ENCODE assay signal across 10 cellular contexts in the genomic region with DNA sequence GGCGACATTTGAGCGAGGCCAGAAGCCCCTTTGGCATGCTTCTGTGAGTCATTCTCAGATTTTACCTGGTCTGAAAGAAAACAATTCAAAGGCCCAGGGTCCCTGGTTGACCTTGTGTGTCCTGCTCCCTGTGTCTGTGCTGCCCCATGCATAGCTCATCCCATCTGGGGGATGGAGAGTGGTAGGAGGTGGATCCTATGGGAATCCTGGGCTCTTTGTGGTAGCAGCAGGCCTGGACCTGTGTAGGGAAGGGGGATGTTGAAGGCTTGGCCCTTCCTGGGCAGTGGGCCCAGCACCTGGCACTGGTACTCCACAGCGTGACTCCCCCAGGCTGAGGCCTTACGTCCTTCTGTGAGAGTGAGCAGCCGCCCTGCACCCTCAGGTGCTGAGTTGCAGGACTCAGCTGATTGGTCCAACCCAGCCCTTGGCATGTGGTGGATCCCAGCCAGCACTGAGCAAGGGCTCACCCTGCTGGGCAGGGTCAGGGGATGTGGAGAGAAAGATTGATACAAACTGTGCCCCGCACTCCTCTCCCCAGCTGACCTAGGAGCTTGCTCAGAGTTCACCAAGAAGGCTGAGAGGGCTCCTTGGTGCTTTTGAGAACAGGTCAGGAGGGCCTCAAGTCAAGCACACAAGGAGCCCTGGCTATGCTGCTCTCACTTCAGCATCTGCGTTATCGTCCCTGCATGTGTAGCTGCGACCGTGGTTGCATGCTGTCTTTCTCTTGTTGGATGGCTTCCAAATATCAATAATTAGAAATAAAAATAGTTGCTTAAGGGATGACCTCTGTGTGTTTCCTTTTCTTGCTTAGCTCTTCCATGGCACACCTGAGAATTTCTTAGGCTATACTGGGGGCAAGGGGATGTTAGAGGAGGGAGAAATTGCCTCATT. TPM values are rescaled to one million over a fixed set of nuclear protein-coding genes. Genes with fewer than 3 reads are reported as not detected.
DNase-seq lines count a peak whose midpoint lies in the region; ATAC-seq and TF ChIP-seq lines count a peak whose summit lies in the region.
"Had no signal": no experiment of that assay in that cellular context is flagged by ENCODE, and none has a peak within 500 bp of the region (broad histone marks: within the 10 kb centered on the region; RNA-seq: fewer than 3 reads in every experiment).

No MANE protein-coding gene starts in this region.

- H3K4me1 ChIP-seq in Panc1 (ENCODE audit: control insufficient read depth, insufficient read depth, low read length): no peaks in the 10 kb centered on the region; the same call in 1 of the 2 replicates
- peaks cover 27% of the 10 kb centered on the region for H3K4me1 ChIP-seq in cardiac muscle cell (ENCODE audit: low read depth)

- TF ChIP-seq CTCF in Panc1 (IDR thresholded peaks at IDR 0.05): no peak
- TF ChIP-seq CTCF in cardiac muscle cell (IDR thresholded peaks at IDR 0.05; ENCODE audit: low read depth, low read length): no peak
- TF ChIP-seq CTCF in retinal pigment epithelial cell (conservative IDR thresholded peaks at IDR 0.05; ENCODE audit: low read depth, low read length): peak; percentile 54

- BruUV-seq in Panc1 (replicated peaks; lab: Mats Ljungman, UMichigan): no TSS peak

- in situ Hi-C loops in Panc1 (cut with HindIII; ENCODE audit: low pct_unique_long_range_greater_than_20kb, low sequenced_read_pairs): no loop called here

- no peaks in the 10 kb centered on the region for H3K27me3 Mint-ChIP-seq in natural killer cell treated with Interleukin-12 subunit alpha and Interleukin-12 subunit beta and Interleukin-15 and Interleukin-18, amount 100 ng/mL, for 72 hours

- H3K4me3 Mint-ChIP-seq in natural killer cell treated with Interleukin-12 subunit alpha and Interleukin-12 subunit beta and Interleukin-15 and Interleukin-18, amount 100 ng/mL, for 72 hours: no peak overlapping the region

- no peaks in the 10 kb centered on the region for H3K9me3 Mint-ChIP-seq in natural killer cell treated with Interleukin-12 subunit alpha and Interleukin-12 subunit beta and Interleukin-15 and Interleukin-18, amount 100 ng/mL, for 72 hours
- H3K9me3 Mint-ChIP-seq: activated naive CD4-positive, alpha-beta T cell treated with anti-CD3 and anti-CD28 coated beads, Interleukin-2, amount 50 U/mL, for 72 hours had no signal

- no peak overlapping the region for H3K27ac ChIP-seq in Panc1 (ENCODE audit: low read length)
- peak overlapping the region; percentile 57 for H3K27ac ChIP-seq in cardiac muscle cell

- peak overlapping the region in 1 of 2 donors; percentile 64 for H3K27ac Mint-ChIP-seq in natural killer cell treated with Interleukin-12 subunit alpha and Interleukin-12 subunit beta and Interleukin-15 and Interleukin-18, amount 100 ng/mL, for 72 hours

- H3K36me3 ChIP-seq in Panc1 (ENCODE audit: control insufficient read depth, insufficient read depth, low read length) (no peaks in the 10 kb centered on the region), cardiac muscle cell (peaks cover 4% of the 10 kb centered on the region)

- intact Hi-C loops in Panc1 (cut with micrococcal nuclease; ENCODE audit: unreplicated experiment): no loop called here

- no peaks in the 10 kb centered on the region for H3K9me3 ChIP-seq in Panc1 (ENCODE audit: control insufficient read depth, insufficient read depth, low read depth, low read length)
- H3K9me3 ChIP-seq in cardiac muscle cell (ENCODE audit: low read depth): no peaks in the 10 kb centered on the region

- no peaks in the 10 kb centered on the region for H3K36me3 Mint-ChIP-seq in natural killer cell treated with Interleukin-12 subunit alpha and Interleukin-12 subunit beta and Interleukin-15 and Interleukin-18, amount 100 ng/mL, for 72 hours
- H3K36me3 Mint-ChIP-seq: activated naive CD4-positive, alpha-beta T cell treated with anti-CD3 and anti-CD28 coated beads, Interleukin-2, amount 50 U/mL, for 72 hours had no signal

- CTCF ChIA-PET in Panc1 (lab: Charles Lee): no interaction called here

- H3K27me3 ChIP-seq in Panc1 (ENCODE audit: control insufficient read depth, insufficient read depth, low read length): no peaks in the 10 kb centered on the region
- H3K27me3 ChIP-seq in cardiac muscle cell: no peaks in the 10 kb centered on the region

- peak; percentile 93 for DNase-seq in HPDE6-E6E7 (ENCODE audit: extremely low spot score)
- DNase-seq in Panc1 (ENCODE audit: low read depth, low spot score): no peak
- DNase-seq in cardiac muscle cell (ENCODE audit: low read depth in 1 of 2, low spot score in 1 of 2): peak in 1 of 2 donors; percentile 78
- DNase-seq in retinal pigment epithelial cell (ENCODE audit: low read depth): peak; percentile 66
- DNase-seq in activated CD4-positive, alpha-beta T cell treated with anti-CD3 and anti-CD28 coated beads for 48 hours: no peak
- DNase-seq in natural killer cell treated with Interleukin-12 subunit alpha and Interleukin-12 subunit beta and Interleukin-15 and Interleukin-18, amount 100 ng/mL, for 72 hours (ENCODE audit: low spot score): no peak
- DNase-seq: NCI-H2171; stimulated activated CD4-positive, alpha-beta T cell treated with anti-CD3 and anti-CD28 coated beads, Interleukin-2, amount 100 ng/mL, for 24 hours had no signal

- POLR2A ChIA-PET in Panc1 (lab: Charles Lee): interaction anchor here (0.6 kb wide), 1 partner anchor 183 kb away, joined by 6 read pairs; no protein-coding TSS in a partner anchor

- no peak overlapping the region for H3K4me3 ChIP-seq in Panc1 (ENCODE audit: low read depth in 2 of 2, low read length in 2 of 2)
- H3K4me3 ChIP-seq in cardiac muscle cell: no peak overlapping the region
- H3K4me3 ChIP-seq in retinal pigment epithelial cell (ENCODE audit: low read length): no peak overlapping the region

- H3K4me1 Mint-ChIP-seq in natural killer cell treated with Interleukin-12 subunit alpha and Interleukin-12 subunit beta and Interleukin-15 and Interleukin-18, amount 100 ng/mL, for 72 hours (ENCODE audit: low read depth in 2 of 2): peaks cover 7 to 12% of the 10 kb centered on the region in 2 donors

- ATAC-seq in Panc1: 0 out of 2 replicates have a peak, but pooled peaks have one; percentile 31
- ATAC-seq in HG03342 (IDR thresholded peaks at IDR 0.05; ENCODE audit: unreplicated experiment): no peak
- ATAC-seq in natural killer cell treated with Interleukin-12 subunit alpha and Interleukin-12 subunit beta and Interleukin-15 and Interleukin-18, amount 100 ng/mL, for 72 hours: no peak
- ATAC-seq: activated naive CD4-positive, alpha-beta T cell treated with anti-CD3 and anti-CD28 coated beads, Interleukin-2, amount 50 U/mL, for 72 hours had no signal

RNA-seq across cellular contexts. Expression of gene JMJD7, which starts 21.4 kb away (rescaled TPM):
- total RNA-seq in Panc1 (2021; ENCODE audit: unreplicated experiment): 13.2 TPM
- 7.0 TPM for polyA plus RNA-seq in Panc1 (2012; ENCODE audit: insufficient read length)
- 22.8 and 29.4 TPM in 2 replicates for total RNA-seq in cardiac muscle cell
- 17.4 and 27.6 TPM in 2 replicates for polyA plus RNA-seq in cardiac muscle cell
- total RNA-seq in natural killer cell treated with Interleukin-12 subunit alpha and Interleukin-12 subunit beta and Interleukin-15 and Interleukin-18, amount 100 ng/mL, for 72 hours: 10 to 100 TPM in 1 of 2 donors, 1 to 10 TPM in 1; 6.7 to 12.1 TPM

RNA-seq across cellular contexts. Expression of gene PLA2G4B, which starts 32.1 kb away (rescaled TPM):
- total RNA-seq in Panc1 (2021; ENCODE audit: unreplicated experiment) (4.7 TPM), cardiac muscle cell (11.8 and 20.1 TPM in 2 replicates)
- polyA plus RNA-seq in Panc1 (2012; ENCODE audit: insufficient read length): 6.7 TPM
- polyA plus RNA-seq in cardiac muscle cell: 29.1 and 32.3 TPM in 2 replicates
- 10 to 100 TPM in 1 of 2 donors, 1 to 10 TPM in 1; 4.7 to 13.4 TPM for total RNA-seq in natural killer cell treated with Interleukin-12 subunit alpha and Interleukin-12 subunit beta and Interleukin-15 and Interleukin-18, amount 100 ng/mL, for 72 hours

RNA-seq across cellular contexts. Expression of gene MAPKBP1, which starts 32.3 kb away (rescaled TPM):
- total RNA-seq in Panc1 (2021; ENCODE audit: unreplicated experiment) (38.4 TPM), cardiac muscle cell (59.5 and 109 TPM in 2 replicates)
- 21.9 TPM for polyA plus RNA-seq in Panc1 (2012; ENCODE audit: insufficient read length)
- 37.7 and 55.0 TPM in 2 replicates for polyA plus RNA-seq in cardiac muscle cell
- 10 to 100 TPM; 30.6 to 53.2 TPM for total RNA-seq in natural killer cell treated with Interleukin-12 subunit alpha and Interleukin-12 subunit beta and Interleukin-15 and Interleukin-18, amount 100 ng/mL, for 72 hours

Comparison
In these comparisons a context has a peak if more than half of its experiments do, and no peak if none do; other contexts are left out.
1. DNase-seq: peak in HPDE6-E6E7 (single experiment) and retinal pigment epithelial cell (single experiment); none in Panc1 (single experiment), activated CD4-positive, alpha-beta T cell treated with anti-CD3 and anti-CD28 coated beads for 48 hours (single experiment) and natural killer cell treated with Interleukin-12 subunit alpha and Interleukin-12 subunit beta and Interleukin-15 and Interleukin-18, amount 100 ng/mL, for 72 hours (single experiment).